8 cellular contexts compared by ENCODE assay signal in genomic region chr9:35974800-35975199, GRCh38.
"Had no signal": no experiment of that assay in that cellular context is flagged by ENCODE, and none has a peak within 500 bp of the region (broad histone marks: within the 10 kb centered on the region; RNA-seq: fewer than 3 reads in every experiment).

No MANE protein-coding gene starts in this region.

- DNase-seq: IMR-90, KBM-7, KG1 had no signal

- H3K4me3 ChIP-seq: K562 had no signal

- H3K27ac ChIP-seq: HL-60, KMS-11 had no signal

- FAIRE-seq: HepG2, HTR-8/SVneo, K562 had no signal

- ATAC-seq: HepG2, K562 had no signal
